ENCODE assay signal across 18 cellular contexts in genomic region chr2:53513167-53513666, GRCh38.
DNase-seq lines count a peak whose midpoint lies in the region; ATAC-seq, FAIRE-seq and TF ChIP-seq lines count a peak whose summit lies in the region.
"Had no signal": no experiment of that assay in that cellular context is flagged by ENCODE, and none has a peak within 500 bp of the region (broad histone marks: within the 10 kb centered on the region; RNA-seq: fewer than 3 reads in every experiment).

No MANE protein-coding gene starts in this region.

- DNase-seq in cardiac muscle cell (ENCODE audit: low read depth in 1 of 2, low spot score in 1 of 2): no peak
- DNase-seq in right cardiac atrium: no peak
- no peak for DNase-seq in HFFc6
- DNase-seq in PC-9: no peak
- DNase-seq in left colon: no peak
- DNase-seq in stimulated activated CD4-positive, alpha-beta T cell treated with anti-CD3 and anti-CD28 coated beads, Interleukin-4, amount 100 ng/mL, for 24 hours: no peak
- no peak for DNase-seq in RCC 7860 (ENCODE audit: low spot score)
- no peak for DNase-seq in mucosa of gallbladder (ENCODE audit: low spot score)
- DNase-seq: CD8-positive, alpha-beta memory T cell; COR-L47; DMS 273 treated with DMSO at 0.1 percent for 48 hours; DMS53; DND-41; H9 had no signal

- no peak overlapping the region for H2AFZ ChIP-seq in PC-9

- H3K36me3 Mint-ChIP-seq in HFFc6 (ENCODE audit: low read depth): peaks cover 10% of the 10 kb centered on the region
- H3K36me3 Mint-ChIP-seq: CD8-positive, alpha-beta memory T cell had no signal

- H4K20me1 ChIP-seq in PC-9 (ENCODE audit: insufficient read depth): no peaks in the 10 kb centered on the region
- H4K20me1 ChIP-seq: BLaER1 treated with 17β-estradiol and CSF1 and Interleukin-3, amounts not matched to agents 10 nM and 100 nM had no signal

- TF ChIP-seq CTCF in cardiac muscle cell (IDR thresholded peaks at IDR 0.05; ENCODE audit: low read depth, low read length) (no peak), HFFc6 (IDR thresholded peaks at IDR 0.05) (no peak), PC-9 (conservative IDR thresholded peaks at IDR 0.05) (no peak)

- POLR2A ChIA-PET in PC-9 (lab: Charles Lee; ENCODE audit: unreplicated experiment): no interaction called here

- peaks cover 3% of the 10 kb centered on the region; the same call in 1 of the 2 replicates for H3K27me3 Mint-ChIP-seq in HFFc6 (ENCODE audit: insufficient read depth)

- H3K4me3 Mint-ChIP-seq in HFFc6: peak overlapping the region; percentile 58; the same call in 1 of the 2 replicates
- H3K4me3 Mint-ChIP-seq: B cell; CD8-positive, alpha-beta memory T cell; H9 had no signal

- H3K79me2 ChIP-seq in PC-9 (ENCODE audit: low read depth): no peaks in the 10 kb centered on the region

- no peak overlapping the region for H3K4me2 ChIP-seq in PC-9
- H3K4me2 ChIP-seq: BLaER1 treated with 17β-estradiol and CSF1 and Interleukin-3, amounts not matched to agents 10 nM and 100 nM had no signal

- CTCF ChIA-PET in PC-9 (lab: Charles Lee): no interaction called here

- H3K9me3 Mint-ChIP-seq in HFFc6: peaks cover 5% of the 10 kb centered on the region
- H3K9me3 Mint-ChIP-seq: CD8-positive, alpha-beta memory T cell had no signal

- peaks cover 63% of the 10 kb centered on the region for H3K4me1 Mint-ChIP-seq in HFFc6 (ENCODE audit: low read depth)
- H3K4me1 Mint-ChIP-seq: CD8-positive, alpha-beta memory T cell had no signal

- no peak for FAIRE-seq in RCC 7860 (lab: Jason Lieb, UNC)
- FAIRE-seq: GM12878, H1 had no signal

- H3K27me3 ChIP-seq in cardiac muscle cell: no peaks in the 10 kb centered on the region
- no peaks in the 10 kb centered on the region for H3K27me3 ChIP-seq in right cardiac atrium (ENCODE audit: control insufficient read depth, insufficient read depth)
- H3K27me3 ChIP-seq in PC-9 (ENCODE audit: insufficient read depth, low read depth): no peaks in the 10 kb centered on the region
- H3K27me3 ChIP-seq: BLaER1 treated with 17β-estradiol and CSF1 and Interleukin-3, amounts not matched to agents 10 nM and 100 nM had no signal

- H3K36me3 ChIP-seq in cardiac muscle cell: no peaks in the 10 kb centered on the region
- no peaks in the 10 kb centered on the region for H3K36me3 ChIP-seq in PC-9 (ENCODE audit: low read depth)
- H3K36me3 ChIP-seq: BLaER1 treated with 17β-estradiol and CSF1 and Interleukin-3, amounts not matched to agents 10 nM and 100 nM had no signal

- ATAC-seq in right cardiac atrium (no peak), left colon (peak; percentile 73)
- ATAC-seq: GM12878 had no signal

- 84% methylated on average over 4 of the region's 4 CpGs for WGBS in right cardiac atrium

- peak overlapping the region; percentile 11 for H3K27ac ChIP-seq in cardiac muscle cell
- H3K27ac ChIP-seq in right cardiac atrium (ENCODE audit: low read length): no peak overlapping the region
- peak overlapping the region; percentile 51 for H3K27ac ChIP-seq in PC-9
- H3K27ac ChIP-seq: BLaER1 treated with 17β-estradiol and CSF1 and Interleukin-3, amounts not matched to agents 10 nM and 100 nM had no signal

- BruUV-seq in PC-9 (replicated peaks; lab: Mats Ljungman, UMichigan): no TSS peak

- H3K27ac Mint-ChIP-seq in HFFc6: peak overlapping the region; percentile 45; the same call in 1 of the 2 replicates
- H3K27ac Mint-ChIP-seq: B cell; CD8-positive, alpha-beta memory T cell; H9 had no signal

- no peaks in the 10 kb centered on the region for H3K9me2 ChIP-seq in PC-9 (ENCODE audit: insufficient read depth)

- H3K9me3 ChIP-seq in cardiac muscle cell (ENCODE audit: low read depth) (no peaks in the 10 kb centered on the region), right cardiac atrium (ENCODE audit: control insufficient read depth, low read length) (no peaks in the 10 kb centered on the region), PC-9 (ENCODE audit: insufficient read depth, low read depth) (0 out of 2 replicates have a peak, but pooled peaks cover 3% of the 10 kb centered on the region)

- H3K4me1 ChIP-seq in cardiac muscle cell (ENCODE audit: low read depth) (peaks cover 8% of the 10 kb centered on the region), right cardiac atrium (ENCODE audit: control insufficient read depth, insufficient read depth, low read length) (no peaks in the 10 kb centered on the region), PC-9 (replicated peaks; ENCODE audit: insufficient read depth) (peaks cover 22% of the 10 kb centered on the region)

- intact Hi-C loops in right cardiac atrium (cut with DNase I): no loop called here
- intact Hi-C loops in PC-9 (cut with micrococcal nuclease; ENCODE audit: unreplicated experiment): loop anchor here (10.0 kb wide), 1 partner anchor 198 kb away; no protein-coding TSS in a partner anchor
- intact Hi-C loops in left colon (cut with DNase I, micrococcal nuclease): no loop called here

- H3F3A ChIP-seq in PC-9 (ENCODE audit: insufficient read depth, low read depth): peaks cover 20% of the 10 kb centered on the region

- H3K4me3 ChIP-seq in cardiac muscle cell (no peak overlapping the region), right cardiac atrium (ENCODE audit: low read length) (no peak overlapping the region), PC-9 (no peak overlapping the region)
- H3K4me3 ChIP-seq: BLaER1 treated with 17β-estradiol and CSF1 and Interleukin-3, amounts not matched to agents 10 nM and 100 nM; GM12878 had no signal
